ENCODE assay signal across 10 cellular contexts in the genomic region with DNA sequence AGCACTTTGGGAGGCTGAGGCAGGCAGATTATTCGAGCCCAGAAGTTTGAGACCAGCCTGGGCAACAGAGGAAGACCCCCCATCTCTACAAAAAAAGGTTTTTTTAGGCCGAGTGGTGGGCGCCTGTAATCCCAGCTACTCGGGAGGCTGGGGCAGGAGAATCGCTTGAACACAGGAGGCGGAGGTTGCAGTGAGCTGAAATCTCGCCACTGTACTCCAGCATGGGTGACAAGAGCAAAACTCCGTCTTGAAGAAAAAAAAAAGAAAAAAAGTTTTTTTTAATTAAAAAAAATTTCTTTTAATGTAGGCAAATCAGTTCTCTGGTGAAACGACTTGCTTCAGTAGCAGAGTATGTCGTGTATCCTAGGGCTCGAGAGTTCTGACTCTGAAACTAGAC. TPM values are rescaled to one million over a fixed set of nuclear protein-coding genes. Genes with fewer than 3 reads are reported as not detected.
DNase-seq lines count a peak whose midpoint lies in the region; FAIRE-seq and TF ChIP-seq lines count a peak whose summit lies in the region.
"Had no signal": no experiment of that assay in that cellular context is flagged by ENCODE, and none has a peak within 500 bp of the region (broad histone marks: within the 10 kb centered on the region; RNA-seq: fewer than 3 reads in every experiment).

No MANE protein-coding gene starts in this region.

- H3K79me2 ChIP-seq in OCI-LY3 (ENCODE audit: low read length) (no peaks in the 10 kb centered on the region), endothelial cell of umbilical vein (ENCODE audit: control insufficient read depth, insufficient read depth, low read length) (no peaks in the 10 kb centered on the region)

- H3K27me3 ChIP-seq in OCI-LY3 (ENCODE audit: low read depth, low read length) (0 out of 2 replicates have a peak, but pooled peaks cover 7% of the 10 kb centered on the region), endothelial cell of umbilical vein (ENCODE audit: control insufficient read depth in 2 of 2, insufficient read depth in 2 of 2, low read length in 2 of 2) (no peaks in the 10 kb centered on the region)

- H3K4me2 ChIP-seq in OCI-LY3 (ENCODE audit: low read length): peak overlapping the region; percentile 100
- no peak overlapping the region for H3K4me2 ChIP-seq in endothelial cell of umbilical vein (ENCODE audit: insufficient read depth, low read length)

- POLR2A ChIA-PET in endothelial cell of umbilical vein (lab: Charles Lee): no interaction called here

- CTCF ChIA-PET in endothelial cell of umbilical vein (lab: Charles Lee): interaction anchor here (1.5 to 1.6 kb wide), 2 partner anchors 10 to 11 kb away, joined by 3 to 5 read pairs; no protein-coding TSS in a partner anchor

- H3K4me1 ChIP-seq in OCI-LY3 (ENCODE audit: low read length): peaks cover 19% of the 10 kb centered on the region; the same call in 1 of the 2 replicates
- no peaks in the 10 kb centered on the region for H3K4me1 ChIP-seq in endothelial cell of umbilical vein (ENCODE audit: control insufficient read depth, extremely low read depth, insufficient read depth, low read length)

- FAIRE-seq in endothelial cell of umbilical vein (lab: Jason Lieb, UNC): no peak

- H3K27ac Mint-ChIP-seq in neural crest cell (ENCODE audit: unreplicated experiment) (no peak overlapping the region), osteocyte (ENCODE audit: unreplicated experiment) (no peak overlapping the region)

- TF ChIP-seq CTCF in GM12865 (IDR thresholded peaks at IDR 0.05; ENCODE audit: insufficient read depth, low read depth, low read length, missing control alignments) (no peak), OCI-LY3 (IDR thresholded peaks at IDR 0.05; ENCODE audit: low read depth, low read length) (no peak), endothelial cell of umbilical vein (IDR thresholded peaks at IDR 0.05; ENCODE audit: extremely low read depth in 1 of 2, insufficient read depth in 1 of 2, low read depth in 1 of 2, low read length in 2 of 2) (no peak), neural crest cell (conservative IDR thresholded peaks at IDR 0.05) (no peak), osteocyte (IDR thresholded peaks at IDR 0.05) (no peak)

- H3K9ac ChIP-seq in OCI-LY3 (ENCODE audit: low read length) (peak overlapping the region; percentile 97), endothelial cell of umbilical vein (replicated peaks; ENCODE audit: extremely low read depth, insufficient read depth, low read length) (no peak overlapping the region)

- H3K36me3 Mint-ChIP-seq in neural crest cell (ENCODE audit: low read depth): peaks cover 3% of the 10 kb centered on the region
- no peaks in the 10 kb centered on the region for H3K36me3 Mint-ChIP-seq in osteocyte (ENCODE audit: unreplicated experiment)

- intact Hi-C loops in endothelial cell of umbilical vein (cut with micrococcal nuclease): loop anchor here (2.0 kb wide), 1 partner anchor 79 kb away; a partner anchor contains a TSS

- peak overlapping the region; percentile 63; the same call in 1 of the 2 replicates for H3K27ac ChIP-seq in OCI-LY3 (ENCODE audit: low read length)
- H3K27ac ChIP-seq in endothelial cell of umbilical vein (ENCODE audit: insufficient read depth, low read depth, low read length): no peak overlapping the region

- H3K9me3 ChIP-seq in OCI-LY3 (ENCODE audit: insufficient read depth, low read length) (no peaks in the 10 kb centered on the region), endothelial cell of umbilical vein (replicated peaks; ENCODE audit: control insufficient read depth, insufficient read depth, low read length) (no peaks in the 10 kb centered on the region)

- H3K4me3 ChIP-seq in GM12865 (ENCODE audit: low read depth, low read length) (peak overlapping the region; percentile 88), OCI-LY3 (ENCODE audit: low read length) (peak overlapping the region; percentile 94), endothelial cell of umbilical vein (replicated peaks in 1 of 3; ENCODE audit: insufficient read depth in 1 of 3, low read depth in 1 of 3, low read length in 3 of 3) (no peak overlapping the region)

- no peak for DNase-seq in GM12865 (ENCODE audit: low read depth)
- DNase-seq in endothelial cell of umbilical vein (ENCODE audit: low read depth, low spot score): no peak
- no peak for DNase-seq in neural crest cell (ENCODE audit: low read depth, low spot score)
- DNase-seq in Ammon's horn (ENCODE audit: low spot score): no peak
- DNase-seq in DMS79 treated with DMSO at 0.1 percent for 48 hours (lab: John Stamatoyannopoulos, UW): no peak
- no peak for DNase-seq in stimulated activated CD8-positive, alpha-beta memory T cell treated with anti-CD3 and anti-CD28 coated beads, Interleukin-4, amount 100 ng/mL, for 48 hours
- DNase-seq in osteocyte (ENCODE audit: extremely low spot score, unreplicated experiment): no peak
- DNase-seq: NCI-H2171; stimulated activated CD4-positive, alpha-beta T cell treated with anti-CD3 and anti-CD28 coated beads, Interleukin-2, amount 100 ng/mL, for 24 hours had no signal

- no peak for TF ChIP-seq POLR2A in endothelial cell of umbilical vein (IDR thresholded peaks at IDR 0.05; ENCODE audit: low read depth, low read length)

- no peaks in the 10 kb centered on the region for H3K9me3 Mint-ChIP-seq in neural crest cell
- no peaks in the 10 kb centered on the region for H3K9me3 Mint-ChIP-seq in osteocyte (ENCODE audit: unreplicated experiment)

- H4K20me1 ChIP-seq in OCI-LY3 (ENCODE audit: insufficient read depth, low read length) (no peaks in the 10 kb centered on the region), endothelial cell of umbilical vein (replicated peaks; ENCODE audit: control insufficient read depth, extremely low read depth, insufficient read depth, low read length) (no peaks in the 10 kb centered on the region)

- no peaks in the 10 kb centered on the region for H3K9me1 ChIP-seq in endothelial cell of umbilical vein (replicated peaks; ENCODE audit: control insufficient read depth, extremely low read depth, insufficient read depth, low read length)

- H3K4me1 Mint-ChIP-seq in neural crest cell (peaks cover 5% of the 10 kb centered on the region), osteocyte (ENCODE audit: unreplicated experiment) (peaks cover 27% of the 10 kb centered on the region)

- dilution Hi-C loops in endothelial cell of umbilical vein (cut with MboI; ENCODE audit: extremely low pct_ligation_motif_present, low sequenced_read_pairs): no loop called here

- H3K36me3 ChIP-seq in OCI-LY3 (replicated peaks; ENCODE audit: low read depth, low read length): no peaks in the 10 kb centered on the region
- no peaks in the 10 kb centered on the region for H3K36me3 ChIP-seq in endothelial cell of umbilical vein (ENCODE audit: control insufficient read depth in 2 of 2, extremely low read depth in 1 of 2, insufficient read depth in 2 of 2, low read length in 2 of 2)

- peak overlapping the region; percentile 70 for H3K4me3 Mint-ChIP-seq in neural crest cell
- no peak overlapping the region for H3K4me3 Mint-ChIP-seq in osteocyte (ENCODE audit: unreplicated experiment)

- H3K27me3 Mint-ChIP-seq in neural crest cell (ENCODE audit: low read depth): peaks cover 24% of the 10 kb centered on the region
- H3K27me3 Mint-ChIP-seq in osteocyte (ENCODE audit: unreplicated experiment): no peaks in the 10 kb centered on the region

- BruUV-seq in endothelial cell of umbilical vein (replicated peaks; lab: Mats Ljungman, UMichigan): no TSS peak

- H2AFZ ChIP-seq in OCI-LY3 (ENCODE audit: low read depth, low read length) (no peak overlapping the region; the same call in 1 of the 2 replicates), endothelial cell of umbilical vein (ENCODE audit: low read depth, low read length) (peak overlapping the region; percentile 79)

RNA-seq across cellular contexts. Expression of a gene that starts 10.9 kb away (rescaled TPM):
- total RNA-seq in endothelial cell of umbilical vein (2.9 and 3.5 TPM in 2 replicates), neural crest cell (1.9 and 2.3 TPM in 2 replicates), osteocyte (7.5 and 7.6 TPM in 2 replicates)
- polyA plus RNA-seq in endothelial cell of umbilical vein: 4.8 and 6.3 TPM in 2 replicates
- polyA plus RNA-seq in endothelial cell of umbilical vein (2011; cell fraction: cytosol; rRNA removed): 2.0 and 2.9 TPM in 2 replicates
- 2.9 and 4.8 TPM in 2 replicates for polyA plus RNA-seq in endothelial cell of umbilical vein (2011; cell fraction: nucleus; rRNA removed)
- polyA plus RNA-seq in endothelial cell of umbilical vein (2012): 1.5 and 3.0 TPM in 2 replicates
- 1.9 and 4.0 TPM in 2 replicates for polyA minus RNA-seq in endothelial cell of umbilical vein
- 5.8 TPM for polyA minus RNA-seq in endothelial cell of umbilical vein (2011; cell fraction: cytosol; rRNA and poly(A)+ RNA removed)
- 0.87 and 1.0 TPM in 2 replicates for polyA minus RNA-seq in endothelial cell of umbilical vein (2011; cell fraction: nucleus; rRNA and poly(A)+ RNA removed)

RNA-seq across cellular contexts. Expression of a gene that starts 14.5 kb away (rescaled TPM):
- total RNA-seq in endothelial cell of umbilical vein (0.07 and 0.11 TPM in 2 replicates), neural crest cell (12.1 and 14.1 TPM in 2 replicates), osteocyte (1.8 and 4.5 TPM in 2 replicates)
- polyA plus RNA-seq in endothelial cell of umbilical vein: 0.14 and 0.21 TPM in 2 replicates
- polyA plus RNA-seq in endothelial cell of umbilical vein (2011; cell fraction: cytosol; rRNA removed): 0.12 and 0.18 TPM in 2 replicates
- polyA plus RNA-seq in endothelial cell of umbilical vein (2011; cell fraction: nucleus; rRNA removed): 0.84 and 0.97 TPM in 2 replicates
- 0.10 and 0.24 TPM in 2 replicates for polyA plus RNA-seq in endothelial cell of umbilical vein (2012)
- 0.10 TPM in 1 of 2 replicates, not detected in the other for polyA minus RNA-seq in endothelial cell of umbilical vein
- 0.51 TPM for polyA minus RNA-seq in endothelial cell of umbilical vein (2011; cell fraction: cytosol; rRNA and poly(A)+ RNA removed)
- 0.29 and 0.67 TPM in 2 replicates for polyA minus RNA-seq in endothelial cell of umbilical vein (2011; cell fraction: nucleus; rRNA and poly(A)+ RNA removed)

RNA-seq across cellular contexts. Expression of a gene that starts 37.4 kb away (rescaled TPM):
- total RNA-seq in endothelial cell of umbilical vein: 60.7 and 65.2 TPM in 2 replicates
- polyA plus RNA-seq in endothelial cell of umbilical vein: 49.4 and 49.5 TPM in 2 replicates
- 44.1 and 47.8 TPM in 2 replicates for polyA plus RNA-seq in endothelial cell of umbilical vein (2011; cell fraction: cytosol; rRNA removed)
- 138 TPM in 2 replicates for polyA plus RNA-seq in endothelial cell of umbilical vein (2011; cell fraction: nucleus; rRNA removed)
- 77.9 and 85.6 TPM in 2 replicates for polyA plus RNA-seq in endothelial cell of umbilical vein (2012)
- polyA minus RNA-seq in endothelial cell of umbilical vein: 37.0 and 45.8 TPM in 2 replicates
- 8.8 TPM for polyA minus RNA-seq in endothelial cell of umbilical vein (2011; cell fraction: cytosol; rRNA and poly(A)+ RNA removed)
- 20.9 and 28.4 TPM in 2 replicates for polyA minus RNA-seq in endothelial cell of umbilical vein (2011; cell fraction: nucleus; rRNA and poly(A)+ RNA removed)
- 21.9 and 26.0 TPM in 2 replicates for total RNA-seq in neural crest cell
- 51.8 and 53.4 TPM in 2 replicates for total RNA-seq in osteocyte

RNA-seq across cellular contexts. Expression of a gene that starts 38.4 kb away (rescaled TPM):
- total RNA-seq in endothelial cell of umbilical vein (21.3 and 25.6 TPM in 2 replicates), neural crest cell (33.4 and 35.2 TPM in 2 replicates), osteocyte (20.1 and 22.6 TPM in 2 replicates)
- 3.4 and 3.5 TPM in 2 replicates for polyA plus RNA-seq in endothelial cell of umbilical vein
- 4.5 and 4.9 TPM in 2 replicates for polyA plus RNA-seq in endothelial cell of umbilical vein (2011; cell fraction: cytosol; rRNA removed)
- 14.1 and 16.1 TPM in 2 replicates for polyA plus RNA-seq in endothelial cell of umbilical vein (2011; cell fraction: nucleus; rRNA removed)
- 12.3 and 20.5 TPM in 2 replicates for polyA plus RNA-seq in endothelial cell of umbilical vein (2012)
- 4.2 and 8.2 TPM in 2 replicates for polyA minus RNA-seq in endothelial cell of umbilical vein
- 7.9 TPM for polyA minus RNA-seq in endothelial cell of umbilical vein (2011; cell fraction: cytosol; rRNA and poly(A)+ RNA removed)
- 7.6 and 11.5 TPM in 2 replicates for polyA minus RNA-seq in endothelial cell of umbilical vein (2011; cell fraction: nucleus; rRNA and poly(A)+ RNA removed)

RNA-seq across cellular contexts. Expression of a gene that starts 47.1 kb away (rescaled TPM):
- total RNA-seq in endothelial cell of umbilical vein (17.0 and 17.6 TPM in 2 replicates), neural crest cell (7.7 and 8.0 TPM in 2 replicates), osteocyte (25.2 and 30.0 TPM in 2 replicates)
- 25.4 and 33.9 TPM in 2 replicates for polyA plus RNA-seq in endothelial cell of umbilical vein
- 15.8 and 17.9 TPM in 2 replicates for polyA plus RNA-seq in endothelial cell of umbilical vein (2011; cell fraction: cytosol; rRNA removed)
- 9.4 and 10.3 TPM in 2 replicates for polyA plus RNA-seq in endothelial cell of umbilical vein (2011; cell fraction: nucleus; rRNA removed)
- 6.0 and 7.1 TPM in 2 replicates for polyA plus RNA-seq in endothelial cell of umbilical vein (2012)
- polyA minus RNA-seq in endothelial cell of umbilical vein: 18.3 and 23.1 TPM in 2 replicates
- 6.0 TPM for polyA minus RNA-seq in endothelial cell of umbilical vein (2011; cell fraction: cytosol; rRNA and poly(A)+ RNA removed)
- 6.1 and 6.9 TPM in 2 replicates for polyA minus RNA-seq in endothelial cell of umbilical vein (2011; cell fraction: nucleus; rRNA and poly(A)+ RNA removed)

Comparison
In these comparisons a context has a peak if more than half of its experiments do, and no peak if none do; other contexts are left out.
1. H3K4me3 ChIP-seq: peak in GM12865 (single experiment) and OCI-LY3 (single experiment); none in endothelial cell of umbilical vein (0 of 3).